8 cellular contexts compared by ENCODE assay signal in genomic region chrX:9786839-9787635, GRCh38. TPM values are rescaled to one million over a fixed set of nuclear protein-coding genes. Genes with fewer than 3 reads are reported as not detected.
DNase-seq lines count a peak whose midpoint lies in the region; ATAC-seq, FAIRE-seq and TF ChIP-seq lines count a peak whose summit lies in the region.

No MANE protein-coding gene starts in this region.

- TF ChIP-seq POLR2A in erythroblast (IDR thresholded peaks at IDR 0.05; ENCODE audit: low read length): no peak

- no peak for TF ChIP-seq CTCF in Calu3 (IDR thresholded peaks at IDR 0.05; ENCODE audit: unreplicated experiment)
- TF ChIP-seq CTCF in fibroblast of pulmonary artery (IDR thresholded peaks at IDR 0.05; ENCODE audit: low read length, missing control alignments): no peak
- TF ChIP-seq CTCF in pancreas (IDR thresholded peaks at IDR 0.05): no peak

- TSS peak; percentile 66 for BruUV-seq in Calu3 (replicated peaks; lab: Mats Ljungman, UMichigan)

- peaks cover 8% of the 10 kb centered on the region; the same call in 1 of the 2 replicates for H3K9me3 ChIP-seq in NT2/D1 (ENCODE audit: insufficient read depth, low read length)
- no peaks in the 10 kb centered on the region for H3K9me3 ChIP-seq in pancreas

- peaks cover 22% of the 10 kb centered on the region for H3K36me3 Mint-ChIP-seq in Calu3 (ENCODE audit: insufficient read depth, unreplicated experiment)

- peak; percentile 43 for DNase-seq in Calu3
- no peak for DNase-seq in NT2/D1 (ENCODE audit: low read depth, low spot score)
- no peak for DNase-seq in fibroblast of pulmonary artery (ENCODE audit: low read depth)
- peak; percentile 21 to 68 (median 40) for DNase-seq in pancreas
- no peak for DNase-seq in erythroblast (lab: John Stamatoyannopoulos, UW)

- no peak overlapping the region for H3K27ac Mint-ChIP-seq in Calu3 (ENCODE audit: unreplicated experiment)

- H3K27me3 Mint-ChIP-seq in Calu3 (ENCODE audit: unreplicated experiment): no peaks in the 10 kb centered on the region

- H3K27ac ChIP-seq in pancreas: peak overlapping the region; percentile 8 to 72 (median 55)

- FAIRE-seq in pancreas (lab: Jason Lieb, UNC): no peak

- H3K9ac ChIP-seq in NT2/D1 (ENCODE audit: insufficient read length, low read depth): peak overlapping the region; percentile 89

- WGBS in pancreas, 2 donors: 0 to 8% methylated on average over 22 to 38 of the region's 38 CpGs

- CTCF ChIA-PET in Calu3 (lab: Charles Lee): no interaction called here

- H3K4me1 ChIP-seq in NT2/D1 (ENCODE audit: insufficient read depth, insufficient read length): peaks cover 11% of the 10 kb centered on the region
- no peaks in the 10 kb centered on the region for H3K4me1 ChIP-seq in pancreas

- H3K4me3 ChIP-seq in NT2/D1 (ENCODE audit: insufficient read length, low read depth) (peak overlapping the region; percentile 73), fibroblast of pulmonary artery (replicated peaks; ENCODE audit: low read depth, low read length) (peak overlapping the region; percentile 67), pancreas (peak overlapping the region; percentile 23 to 54 (median 48))

- H3K36me3 ChIP-seq in NT2/D1 (ENCODE audit: insufficient read depth, insufficient read length, low read length) (no peaks in the 10 kb centered on the region), pancreas (no peaks in the 10 kb centered on the region)

- intact Hi-C loops in Calu3 (cut with micrococcal nuclease; ENCODE audit: unreplicated experiment) (loop anchor here (5.0 to 10.0 kb wide), 2 partner anchors 58 to 80 kb away; no protein-coding TSS in a partner anchor), pancreas (cut with DNase I) (no loop called here)

- no peaks in the 10 kb centered on the region for H3K27me3 ChIP-seq in NT2/D1 (ENCODE audit: insufficient read depth, insufficient read length)
- H3K27me3 ChIP-seq in pancreas: no peaks in the 10 kb centered on the region

- peak overlapping the region; percentile 70 for H3K4me3 Mint-ChIP-seq in Calu3 (ENCODE audit: low read depth, unreplicated experiment)

- H3K4me1 Mint-ChIP-seq in Calu3 (ENCODE audit: low read depth, unreplicated experiment): peaks cover 22% of the 10 kb centered on the region

- no peaks in the 10 kb centered on the region for H3K9me3 Mint-ChIP-seq in Calu3 (ENCODE audit: low read depth, unreplicated experiment)

- ATAC-seq in pancreas (peak; percentile 55 to 66 (median 58)), HG03159 (IDR thresholded peaks at IDR 0.05; ENCODE audit: unreplicated experiment) (no peak), HG03196 (IDR thresholded peaks at IDR 0.05; ENCODE audit: unreplicated experiment) (no peak), HG02870 (IDR thresholded peaks at IDR 0.05; ENCODE audit: unreplicated experiment) (no peak)

RNA-seq across cellular contexts. Expression of gene SHROOM2, which starts 0.8 kb away (rescaled TPM):
- total RNA-seq in Calu3 (2022): 14.1 and 15.3 TPM in 2 replicates
- total RNA-seq in pancreas: 1 to 10 TPM; 3.2 to 6.6 (median 4.2) TPM
- 1 to 10 TPM; 3.3 to 3.8 TPM for polyA plus RNA-seq in pancreas

RNA-seq across cellular contexts. Expression of gene GPR143, which starts 21.4 kb away (rescaled TPM):
- total RNA-seq in Calu3 (2022): 8.3 and 8.8 TPM in 2 replicates
- total RNA-seq in pancreas: 1 to 10 TPM in 3 of 6 donors, under 1 TPM in 3; 0.60 to 1.9 (median 0.92) TPM
- 1 to 10 TPM; 1.1 to 1.9 TPM for polyA plus RNA-seq in pancreas

Comparison
In these comparisons a context has a peak if more than half of its experiments do, and no peak if none do; other contexts are left out.
1. DNase-seq: peak in Calu3 (single experiment) and pancreas (6 of 6); none in NT2/D1 (single experiment), fibroblast of pulmonary artery (single experiment) and erythroblast (0 of 2).
2. ATAC-seq: peak in pancreas (4 of 4); none in HG03159 (single experiment), HG03196 (single experiment) and HG02870 (single experiment).
3. Peak in every context shown above with its lines, with median percentiles within 50 percentile points of each other: H3K4me3 ChIP-seq.